8 cellular contexts compared by ENCODE assay signal in the genomic region with DNA sequence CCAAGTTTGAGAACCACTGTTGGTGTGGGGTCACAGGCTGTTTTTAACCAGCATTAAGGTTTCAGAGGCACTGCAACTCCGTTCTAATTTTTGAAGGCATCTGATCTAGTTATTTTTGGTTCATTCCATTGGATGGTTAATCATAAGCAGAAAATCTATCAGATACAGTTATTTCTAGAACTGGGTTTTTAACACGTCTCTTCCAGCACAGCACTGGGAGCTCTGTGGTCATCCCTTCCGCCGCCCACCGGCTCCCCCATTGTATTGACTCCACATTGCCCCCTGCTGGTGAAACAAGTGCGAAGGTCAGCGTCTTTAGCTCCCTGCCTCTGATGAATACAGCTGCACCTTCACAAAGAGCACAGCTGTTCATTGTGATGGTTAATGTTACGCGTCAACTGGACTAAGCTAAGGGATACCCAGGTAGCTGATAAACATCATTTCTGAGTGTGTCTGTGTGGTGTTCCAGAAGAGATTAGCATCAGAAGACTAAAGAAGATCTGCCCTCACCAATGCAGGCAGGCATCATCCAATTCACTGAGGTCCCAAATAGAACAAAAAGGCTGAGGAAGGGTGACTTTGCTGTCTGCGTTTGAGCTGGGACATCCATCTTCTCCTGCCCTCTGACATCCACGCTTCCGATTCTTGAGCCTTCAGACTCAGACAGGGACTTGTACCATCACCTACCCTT.
DNase-seq lines count a peak whose midpoint lies in the region; ATAC-seq and TF ChIP-seq lines count a peak whose summit lies in the region.

No MANE protein-coding gene starts in this region.

- H3K9ac ChIP-seq in adipocyte (ENCODE audit: low read length): no peak overlapping the region

- H3K9me3 ChIP-seq in adipocyte (ENCODE audit: control insufficient read depth, low read length): peaks cover 6% of the 10 kb centered on the region

- no peaks in the 10 kb centered on the region for H3K4me1 ChIP-seq in adipocyte (ENCODE audit: control insufficient read depth, insufficient read depth, low read length)

- no peak overlapping the region for H3K4me3 ChIP-seq in adipocyte (ENCODE audit: low read length)

- DNase-seq in GM03348 (ENCODE audit: low spot score) (peak; percentile 54), adipocyte (ENCODE audit: low read depth) (peak; percentile 26), iPS-NIHi11 (ENCODE audit: low spot score) (peak; percentile 88), DMS79 treated with DMSO at 0.1 percent for 48 hours (lab: John Stamatoyannopoulos, UW) (no peak), NCI-H446 treated with DMSO at 0.1 percent for 48 hours (lab: John Stamatoyannopoulos, UW) (no peak)
- DNase-seq in stimulated activated CD4-positive, alpha-beta T cell treated with anti-CD3 and anti-CD28 coated beads, Interleukin-2, amount 100 ng/mL, for 4 hours (ENCODE audit: low read depth): peak; percentile 31

- peaks cover 4% of the 10 kb centered on the region for H3K27me3 ChIP-seq in adipocyte (replicated peaks; ENCODE audit: control insufficient read depth, insufficient read depth, low read length)

- ATAC-seq in HG03025 (IDR thresholded peaks at IDR 0.05; ENCODE audit: low FRiP score, unreplicated experiment): peak; percentile 49
- peak; percentile 82 for ATAC-seq in SK-N-SH treated with all-trans-retinoic acid at 6 μM for 48 hours

- H3K36me3 ChIP-seq in adipocyte (ENCODE audit: control insufficient read depth, insufficient read depth, low read length, severe bottlenecking): no peaks in the 10 kb centered on the region

TF ChIP-seq in SK-N-SH treated with all-trans-retinoic acid at 6 μM for 48 hours, 23 proteins besides CTCF, POLR2A, EP300 and RAD21:
- TF ChIP-seq GLIS3 (CRISPR knock-in tag; IDR thresholded peaks at IDR 0.05) (no peak), TOX (CRISPR knock-in tag; IDR thresholded peaks at IDR 0.05; ENCODE audit: borderline replicate concordance) (no peak), ZFP30 (CRISPR knock-in tag; IDR thresholded peaks at IDR 0.05) (no peak), BACH2 (CRISPR knock-in tag; IDR thresholded peaks at IDR 0.05; ENCODE audit: borderline replicate concordance) (no peak), ZC3H10 (CRISPR knock-in tag; IDR thresholded peaks at IDR 0.05) (no peak)
- TF ChIP-seq, protein P1, sequence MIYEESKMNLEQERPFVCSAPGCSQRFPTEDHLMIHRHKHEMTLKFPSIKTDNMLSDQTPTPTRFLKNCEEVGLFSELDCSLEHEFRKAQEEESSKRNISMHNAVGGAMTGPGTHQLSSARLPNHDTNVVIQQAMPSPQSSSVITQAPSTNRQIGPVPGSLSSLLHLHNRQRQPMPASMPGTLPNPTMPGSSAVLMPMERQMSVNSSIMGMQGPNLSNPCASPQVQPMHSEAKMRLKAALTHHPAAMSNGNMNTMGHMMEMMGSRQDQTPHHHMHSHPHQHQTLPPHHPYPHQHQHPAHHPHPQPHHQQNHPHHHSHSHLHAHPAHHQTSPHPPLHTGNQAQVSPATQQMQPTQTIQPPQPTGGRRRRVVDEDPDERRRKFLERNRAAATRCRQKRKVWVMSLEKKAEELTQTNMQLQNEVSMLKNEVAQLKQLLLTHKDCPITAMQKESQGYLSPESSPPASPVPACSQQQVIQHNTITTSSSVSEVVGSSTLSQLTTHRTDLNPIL (CRISPR knock-in tag; IDR thresholded peaks at IDR 0.05; ENCODE audit: low read depth): no peak

Comparison
In these comparisons a context has a peak if more than half of its experiments do, and no peak if none do; other contexts are left out.
1. DNase-seq: peak in GM03348 (single experiment), adipocyte (single experiment), iPS-NIHi11 (single experiment) and stimulated activated CD4-positive, alpha-beta T cell treated with anti-CD3 and anti-CD28 coated beads, Interleukin-2, amount 100 ng/mL, for 4 hours (single experiment); none in DMS79 treated with DMSO at 0.1 percent for 48 hours (single experiment) and NCI-H446 treated with DMSO at 0.1 percent for 48 hours (single experiment).